Comparison of ENCODE assay signal across 20 cellular contexts in the genomic region with DNA sequence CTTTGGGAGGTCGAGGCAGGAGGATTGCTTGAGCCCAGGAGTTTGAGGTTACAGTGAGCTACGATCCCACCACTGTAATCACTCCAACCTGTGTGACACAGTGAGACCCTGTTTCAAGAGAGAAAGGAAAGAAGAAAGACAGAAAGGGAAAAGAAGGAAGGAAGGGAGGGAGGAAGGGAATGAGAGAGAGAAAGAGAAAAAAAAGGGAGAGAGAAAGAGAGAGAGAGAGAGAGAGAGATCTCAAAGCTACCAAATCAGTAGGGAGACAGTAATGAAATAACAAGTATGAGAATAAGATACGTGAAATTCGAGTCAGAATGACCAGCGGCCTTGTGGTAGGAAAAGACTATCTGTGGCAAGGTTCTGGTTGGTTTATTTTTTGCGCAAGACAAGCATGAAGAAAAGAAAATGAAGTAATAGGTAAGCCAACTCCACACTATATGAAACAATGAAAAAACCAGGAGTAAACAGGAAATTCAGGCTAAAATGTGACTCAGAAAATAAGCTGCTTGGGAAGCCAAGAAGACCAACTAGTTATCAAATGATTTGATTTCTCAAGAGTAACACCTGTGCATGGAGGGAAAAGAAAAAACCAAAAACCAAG. TPM values are rescaled to one million over a fixed set of nuclear protein-coding genes. Genes with fewer than 3 reads are reported as not detected.
DNase-seq lines count a peak whose midpoint lies in the region; ATAC-seq and TF ChIP-seq lines count a peak whose summit lies in the region.
"Had no signal": no experiment of that assay in that cellular context is flagged by ENCODE, and none has a peak within 500 bp of the region (broad histone marks: within the 10 kb centered on the region; RNA-seq: fewer than 3 reads in every experiment).

No MANE protein-coding gene starts in this region.

- no peak overlapping the region for H3K9ac ChIP-seq in PC-3 (ENCODE audit: low read length)

- intact Hi-C loops in PC-3 (cut with micrococcal nuclease), result no loop called here
- intact Hi-C loops in esophagus squamous epithelium (cut with DNase I), result no loop called here
- intact Hi-C loops in spleen (cut with DNase I; ENCODE audit: low total_unique reads), result loop anchor here (10.0 kb wide), 1 partner anchor 156 kb away; a partner anchor contains a TSS
- intact Hi-C loops in posterior vena cava (cut with DNase I), result no loop called here

- CTCF ChIA-PET in HEK293 (lab: Yijun Ruan, JAX), result interaction anchor here (0.6 to 2.7 kb wide), 2 partner anchors 10 to 1077 kb away, joined by 5 to 16 read pairs; a partner anchor contains a TSS
- CTCF ChIA-PET in PC-3 (lab: Charles Lee), result interaction anchor here (1.3 kb wide), 1 partner anchor 9 kb away, joined by 3 read pairs; a partner anchor contains a TSS

- in situ Hi-C loops in brain microvascular endothelial cell (cut with HindIII; ENCODE audit: low pct_ligation_motif_present, low sequenced_read_pairs), result no loop called here

- no TSS peak for BruUV-seq in PC-3 (replicated peaks; lab: Mats Ljungman, UMichigan)

- H4K20me1 ChIP-seq in PC-3 (ENCODE audit: low read length), result peaks cover 11% of the 10 kb centered on the region; the same call in 1 of the 2 replicates

- POLR2A ChIA-PET in HEK293 (lab: Yijun Ruan, JAX), result interaction anchor here (0.6 to 2.7 kb wide), 3 partner anchors 9 to 1400 kb away, joined by 3 to 14 read pairs (median 3); a partner anchor contains a TSS
- POLR2A ChIA-PET in PC-3 (lab: Charles Lee; ENCODE audit: unreplicated experiment), result interaction anchor here (0.5 kb wide), 1 partner anchor 162 kb away, joined by 3 read pairs; no protein-coding TSS in a partner anchor

- no peaks in the 10 kb centered on the region for H3K27me3 ChIP-seq in PC-3 (ENCODE audit: low read length)
- no peaks in the 10 kb centered on the region for H3K27me3 ChIP-seq in esophagus squamous epithelium
- H3K27me3 ChIP-seq in spleen (replicated peaks in 1 of 7), result no peaks in the 10 kb centered on the region
- no peaks in the 10 kb centered on the region for H3K27me3 ChIP-seq in brain microvascular endothelial cell (replicated peaks)
- H3K27me3 ChIP-seq: suprapubic skin had no signal

- H3F3A ChIP-seq in PC-3 (ENCODE audit: low read length, unreplicated experiment), result no peaks in the 10 kb centered on the region

- TF ChIP-seq POLR2A in esophagus squamous epithelium (IDR thresholded peaks at IDR 0.05) (no peak), spleen (IDR thresholded peaks at IDR 0.05) (no peak)

- no peaks in the 10 kb centered on the region for H3K9me3 ChIP-seq in HEK293 (ENCODE audit: control insufficient read depth, insufficient read depth, low read depth, low read length)
- H3K9me3 ChIP-seq in PC-3 (ENCODE audit: low read length), result no peaks in the 10 kb centered on the region
- H3K9me3 ChIP-seq in esophagus squamous epithelium, result no peaks in the 10 kb centered on the region
- H3K9me3 ChIP-seq in spleen, result no peaks in the 10 kb centered on the region
- H3K9me3 ChIP-seq: HAP-1, left ventricle myocardium inferior, suprapubic skin had no signal

- no peak for ATAC-seq in PC-3

- DNase-seq in PC-3, result peak; percentile 32
- no peak for DNase-seq in esophagus squamous epithelium (lab: John Stamatoyannopoulos, UW)
- no peak for DNase-seq in spleen
- DNase-seq in posterior vena cava (ENCODE audit: low spot score), result no peak
- no peak for DNase-seq in DMS53 (lab: John Stamatoyannopoulos, UW)
- DNase-seq in brain microvascular endothelial cell, result no peak
- DNase-seq: activated CD4-positive, CD25-positive, alpha-beta regulatory T cell; caudate nucleus; CD4-positive, CD25-positive, alpha-beta regulatory T cell; DMS79 treated with DMSO at 0.1 percent for 48 hours; foreskin melanocyte; left ventricle myocardium inferior; NCI-H187; NCI-H345; SHP77; stimulated activated CD4-positive, alpha-beta T cell treated with anti-CD3 and anti-CD28 coated beads, Interleukin-4, amount 100 ng/mL, for 4 hours; stimulated activated CD8-positive, alpha-beta memory T cell treated with anti-CD3 and anti-CD28 coated beads, Interleukin-4, amount 100 ng/mL, for 48 hours had no signal

- H3K4me2 ChIP-seq in PC-3 (ENCODE audit: low read length), result no peak overlapping the region

- H3K36me3 ChIP-seq in HEK293 (ENCODE audit: control insufficient read depth in 2 of 2, insufficient read depth in 1 of 2, low read length in 2 of 2) (peaks cover 4 to 67% of the 10 kb centered on the region in 2 experiments; a peak in 2 of 3 replicates), PC-3 (ENCODE audit: low read depth, low read length) (peaks cover 11% of the 10 kb centered on the region; the same call in 1 of the 2 replicates), esophagus squamous epithelium (peaks cover 0 to 43% (median 0%) of the 10 kb centered on the region in 3 donors), spleen (peaks cover 0 to 54% (median 9%) of the 10 kb centered on the region in 6 donors), brain microvascular endothelial cell (replicated peaks) (peaks cover 6% of the 10 kb centered on the region)

- 61 to 82% methylated on average over 6 of the region's 6 CpGs for WGBS in esophagus squamous epithelium, 2 donors
- WGBS in spleen, 5 donors, result 51 to 85% (median 75%) methylated on average over 6 of the region's 6 CpGs

- no peak for TF ChIP-seq CTCF in HEK293 (tag by site-specific recombination; IDR thresholded peaks at IDR 0.05)
- TF ChIP-seq CTCF in PC-3 (conservative IDR thresholded peaks at IDR 0.05; ENCODE audit: low read depth, low read length), result no peak
- no peak for TF ChIP-seq CTCF in esophagus squamous epithelium (IDR thresholded peaks at IDR 0.05)
- TF ChIP-seq CTCF in spleen (IDR thresholded peaks at IDR 0.05 in 8 of 11, conservative IDR thresholded peaks at IDR 0.05 in 3 of 11), result no peak
- TF ChIP-seq CTCF in brain microvascular endothelial cell (IDR thresholded peaks at IDR 0.05; ENCODE audit: low read depth, low read length, missing control alignments), result no peak

- H2AFZ ChIP-seq in PC-3 (ENCODE audit: low read length), result no peak overlapping the region

- H3K27ac ChIP-seq in HEK293 (ENCODE audit: extremely low read depth, low read depth, low read length), result no peak overlapping the region
- no peak overlapping the region for H3K27ac ChIP-seq in PC-3 (ENCODE audit: low read length)
- H3K27ac ChIP-seq in esophagus squamous epithelium, result peak overlapping the region in 3 of 4 donors; percentile 73 to 80 (median 79)
- H3K27ac ChIP-seq in spleen, result peak overlapping the region; percentile 60 to 87 (median 80)
- no peak overlapping the region for H3K27ac ChIP-seq in brain microvascular endothelial cell
- H3K27ac ChIP-seq: suprapubic skin had no signal

- H3K4me3 ChIP-seq in HEK293 (ENCODE audit: low read depth, low read length) (no peak overlapping the region), PC-3 (ENCODE audit: low read length) (no peak overlapping the region), esophagus squamous epithelium (no peak overlapping the region), spleen (peak overlapping the region in 1 of 8 donors; percentile 43), brain microvascular endothelial cell (ENCODE audit: low read depth, low read length) (no peak overlapping the region)
- H3K4me3 ChIP-seq: HAP-1, left ventricle myocardium inferior, suprapubic skin had no signal

- H3K79me2 ChIP-seq in PC-3 (ENCODE audit: low read length), result peaks cover 75% of the 10 kb centered on the region

- no peaks in the 10 kb centered on the region for H3K4me1 ChIP-seq in HEK293 (ENCODE audit: control insufficient read depth, insufficient read depth, low read length)
- peaks cover 10% of the 10 kb centered on the region for H3K4me1 ChIP-seq in PC-3 (ENCODE audit: insufficient read depth, low read length)
- H3K4me1 ChIP-seq in esophagus squamous epithelium, result peaks cover 11 to 94% (median 39%) of the 10 kb centered on the region in 3 donors
- peaks cover 25 to 100% (median 86%) of the 10 kb centered on the region in 6 donors for H3K4me1 ChIP-seq in spleen
- H3K4me1 ChIP-seq: HAP-1 had no signal

- H3K9me2 ChIP-seq in PC-3 (replicated peaks; ENCODE audit: low read length), result no peaks in the 10 kb centered on the region

TF ChIP-seq in HEK293, 187 proteins besides CTCF, POLR2A, EP300 and RAD21:
- TF ChIP-seq ZNF112 (tag by site-specific recombination; IDR thresholded peaks at IDR 0.05) (no peak), ZNF366 (tag by site-specific recombination; conservative IDR thresholded peaks at IDR 0.05) (peak; percentile 65), ZNF596 (tag by site-specific recombination; IDR thresholded peaks at IDR 0.05) (peak; percentile 75), PRDM1 (tag by site-specific recombination; IDR thresholded peaks at IDR 0.05) (peak; percentile 82), MEIS1 (CRISPR knock-in tag; IDR thresholded peaks at IDR 0.05; ENCODE audit: borderline replicate concordance) (no peak)

RNA-seq across cellular contexts. Expression of a gene that starts 8.9 kb away (rescaled TPM):
- total RNA-seq in PC-3 (2014; rRNA removed) (5.4 and 10.7 TPM in 2 replicates), esophagus squamous epithelium (10 to 100 TPM in 2 of 4 donors, 1 to 10 TPM in 2; 6.3 to 13.4 (median 9.9) TPM), spleen (10 to 100 TPM in 6 of 7 donors, 1 to 10 TPM in 1; 9.3 to 49.8 (median 26.6) TPM), posterior vena cava (10 to 100 TPM; 17.8 to 19.8 TPM)
- polyA plus RNA-seq in spleen, result 1 to 10 TPM; 1.3 to 3.1 (median 1.5) TPM

RNA-seq across cellular contexts. Expression of a gene that starts 42.4 kb away (rescaled TPM):
- total RNA-seq in PC-3 (2014; rRNA removed), result 41.8 and 51.9 TPM in 2 replicates
- 10 to 100 TPM; 19.9 to 26.0 (median 21.1) TPM for total RNA-seq in esophagus squamous epithelium
- 10 to 100 TPM in 5 of 7 donors, 1 to 10 TPM in 2; 8.0 to 13.4 (median 10.9) TPM for total RNA-seq in spleen
- polyA plus RNA-seq in spleen, result 10 to 100 TPM in 1 of 3 donors, 1 to 10 TPM in 2; 7.5 to 12.2 (median 9.9) TPM
- 10 to 100 TPM in 1 of 2 donors, 1 to 10 TPM in 1; 7.1 to 12.0 TPM for total RNA-seq in posterior vena cava

RNA-seq across cellular contexts. Expression of a gene that starts 42.9 kb away (rescaled TPM):
- total RNA-seq in PC-3 (2014; rRNA removed) (70.1 and 72.5 TPM in 2 replicates), esophagus squamous epithelium (10 to 100 TPM; 40.9 to 60.2 (median 52.1) TPM), spleen (10 to 100 TPM; 15.9 to 31.1 (median 19.5) TPM), posterior vena cava (10 to 100 TPM; 40.2 to 42.1 TPM)
- polyA plus RNA-seq in spleen, result 10 to 100 TPM; 18.1 to 38.5 (median 23.1) TPM

RNA-seq across cellular contexts. Expression of a gene that starts 56.8 kb away (rescaled TPM):
- total RNA-seq in PC-3 (2014; rRNA removed), result 47.6 and 54.1 TPM in 2 replicates
- total RNA-seq in esophagus squamous epithelium, result 1 to 10 TPM; 2.3 to 5.0 (median 3.7) TPM
- total RNA-seq in spleen, result 1 to 10 TPM; 1.8 to 9.2 (median 3.1) TPM
- polyA plus RNA-seq in spleen, result 1 to 10 TPM; 1.4 to 2.3 (median 1.8) TPM
- total RNA-seq in posterior vena cava, result 1 to 10 TPM; 1.8 to 1.9 TPM

Comparison
In these comparisons a context has a peak if more than half of its experiments do, and no peak if none do; other contexts are left out.
1. H3K27ac ChIP-seq: peak in esophagus squamous epithelium (3 of 4) and spleen (8 of 8); none in HEK293 (single experiment), PC-3 (single experiment) and brain microvascular endothelial cell (single experiment).